In the genomic region with DNA sequence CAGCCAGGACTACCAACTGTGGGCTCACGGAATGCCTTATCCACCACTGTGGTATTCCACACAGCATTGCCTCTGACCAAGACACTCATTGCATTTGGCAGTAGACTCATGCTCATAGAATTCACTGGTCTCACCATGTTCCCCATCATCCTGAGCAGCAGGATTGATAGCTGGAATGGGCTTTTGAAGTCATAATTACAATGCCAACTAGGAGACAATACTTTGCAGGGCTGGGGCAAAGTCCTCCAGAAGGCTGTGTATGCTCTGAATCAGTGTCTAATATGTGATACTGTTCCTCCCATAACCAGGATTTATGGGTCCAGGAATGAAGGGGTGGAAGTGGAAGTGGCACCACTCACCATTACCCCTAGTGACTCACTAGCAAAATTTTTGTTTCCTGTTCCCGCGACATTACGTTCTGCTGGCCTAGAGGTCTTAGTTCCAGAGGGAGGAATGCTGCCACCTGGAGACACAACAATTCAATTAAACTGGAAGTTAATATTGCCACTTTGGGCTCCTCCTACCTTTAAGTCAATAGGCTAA, we compare ENCODE assay signal across 1 cellular context.
TF ChIP-seq lines count a peak whose summit lies in the region.

No MANE protein-coding gene starts in this region.

TF ChIP-seq in HCT116, 20 proteins besides CTCF, POLR2A, EP300 and RAD21 (continued from another document):
- TF ChIP-seq, protein P1, sequence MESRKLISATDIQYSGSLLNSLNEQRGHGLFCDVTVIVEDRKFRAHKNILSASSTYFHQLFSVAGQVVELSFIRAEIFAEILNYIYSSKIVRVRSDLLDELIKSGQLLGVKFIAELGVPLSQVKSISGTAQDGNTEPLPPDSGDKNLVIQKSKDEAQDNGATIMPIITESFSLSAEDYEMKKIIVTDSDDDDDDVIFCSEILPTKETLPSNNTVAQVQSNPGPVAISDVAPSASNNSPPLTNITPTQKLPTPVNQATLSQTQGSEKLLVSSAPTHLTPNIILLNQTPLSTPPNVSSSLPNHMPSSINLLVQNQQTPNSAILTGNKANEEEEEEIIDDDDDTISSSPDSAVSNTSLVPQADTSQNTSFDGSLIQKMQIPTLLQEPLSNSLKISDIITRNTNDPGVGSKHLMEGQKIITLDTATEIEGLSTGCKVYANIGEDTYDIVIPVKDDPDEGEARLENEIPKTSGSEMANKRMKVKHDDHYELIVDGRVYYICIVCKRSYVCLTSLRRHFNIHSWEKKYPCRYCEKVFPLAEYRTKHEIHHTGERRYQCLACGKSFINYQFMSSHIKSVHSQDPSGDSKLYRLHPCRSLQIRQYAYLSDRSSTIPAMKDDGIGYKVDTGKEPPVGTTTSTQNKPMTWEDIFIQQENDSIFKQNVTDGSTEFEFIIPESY (IDR thresholded peaks at IDR 0.05; ENCODE audit: extremely low read depth, insufficient replicate concordance, low read length) = no peak
TF ChIP-seq in HCT116: peak in this region for 1.
